Comparison of ENCODE assay signal across 18 cellular contexts in the genomic region with DNA sequence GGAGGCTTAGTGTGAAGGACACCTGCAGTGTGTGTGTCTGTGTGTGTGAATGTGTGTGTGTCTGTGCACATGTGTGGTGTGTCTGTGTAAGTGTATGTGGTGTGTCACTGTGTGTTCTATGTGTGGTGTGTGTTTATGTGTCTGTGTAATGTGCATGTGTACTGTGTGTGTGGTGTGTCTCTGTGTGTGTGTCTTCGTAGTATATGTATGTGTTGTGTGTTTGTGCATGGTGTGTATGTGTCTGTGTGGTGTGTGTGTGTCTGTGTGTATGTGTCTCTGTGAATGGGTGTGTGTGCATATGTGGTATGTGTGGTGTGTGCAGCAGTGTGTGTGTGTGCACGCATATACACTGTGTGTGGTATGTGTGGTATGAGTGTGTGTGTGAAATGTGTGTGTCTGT.
DNase-seq lines count a peak whose midpoint lies in the region; ATAC-seq, FAIRE-seq and TF ChIP-seq lines count a peak whose summit lies in the region.
"Had no signal": no experiment of that assay in that cellular context is flagged by ENCODE, and none has a peak within 500 bp of the region (broad histone marks: within the 10 kb centered on the region; RNA-seq: fewer than 3 reads in every experiment).

No MANE protein-coding gene starts in this region.

- no peak overlapping the region for H2AFZ ChIP-seq in mesenchymal stem cell (ENCODE audit: low read depth, low read length)
- H2AFZ ChIP-seq: GM23338 had no signal

- peak overlapping the region; percentile 73 to 80 for H2BK12ac ChIP-seq in mesenchymal stem cell (ENCODE audit: low read length in 2 of 2)

- peaks cover 0 to 10% of the 10 kb centered on the region in 2 experiments for H3K27me3 ChIP-seq in mesenchymal stem cell (ENCODE audit: control insufficient read depth in 1 of 2, insufficient read depth in 1 of 2, low read length in 2 of 2)
- H3K27me3 ChIP-seq: BE2C had no signal

- peaks cover 2% of the 10 kb centered on the region for H3K79me1 ChIP-seq in mesenchymal stem cell (replicated peaks; ENCODE audit: low read length, poor library complexity, severe bottlenecking)

- H2BK15ac ChIP-seq in mesenchymal stem cell (ENCODE audit: low read depth, poor library complexity, severe bottlenecking), result no peak overlapping the region

- peak overlapping the region; percentile 77 to 85 for H3K18ac ChIP-seq in mesenchymal stem cell (ENCODE audit: low read depth in 1 of 2, low read length in 2 of 2)

- H2AK5ac ChIP-seq in mesenchymal stem cell (ENCODE audit: low read length, severe bottlenecking), result no peak overlapping the region

- DNase-seq in D721Med (ENCODE audit: insufficient read length, low spot score) (no peak), HTR-8/SVneo (ENCODE audit: insufficient read length, low spot score) (no peak), mesenchymal stem cell (no peak), urothelium cell line (ENCODE audit: low spot score) (no peak), NCI-H2081 (lab: John Stamatoyannopoulos, UW) (no peak), A172 (ENCODE audit: low spot score) (no peak)
- DNase-seq: 8988T; BE2C; CD4-positive, alpha-beta memory T cell; DND-41; GDM1; H9; HFFc6; Kasumi-1; KBM-7 had no signal

- no peak overlapping the region for H2BK5ac ChIP-seq in mesenchymal stem cell (ENCODE audit: low read depth, low read length, poor library complexity, severe bottlenecking)

- 100% methylated on average over 2 of the region's 2 CpGs for WGBS in mesenchymal stem cell

- H3K23ac ChIP-seq in mesenchymal stem cell (ENCODE audit: low read length in 2 of 2), result peak overlapping the region in 1 of 2 experiments; percentile 67

- FAIRE-seq in D721Med (lab: Jason Lieb, UNC) (peak; percentile 11), HTR-8/SVneo (lab: Jason Lieb, UNC) (peak; percentile 99), urothelium cell line (lab: Jason Lieb, UNC) (peak; percentile 66)

- no peak overlapping the region for H3K4me2 ChIP-seq in mesenchymal stem cell (ENCODE audit: low read length, poor library complexity, severe bottlenecking)
- H3K4me2 ChIP-seq: GM23338 had no signal

- no peak for TF ChIP-seq CTCF in D721Med (IDR thresholded peaks at IDR 0.05; ENCODE audit: insufficient read depth, missing control alignments)

- H3K4me1 ChIP-seq in mesenchymal stem cell (ENCODE audit: control insufficient read depth, insufficient read depth, low read depth, low read length), result peaks cover 13% of the 10 kb centered on the region
- H3K4me1 ChIP-seq: BE2C had no signal

- no peak overlapping the region for H3K27ac ChIP-seq in mesenchymal stem cell (ENCODE audit: low read length, poor library complexity, severe bottlenecking)
- H3K27ac ChIP-seq: C4-2B had no signal

- peak overlapping the region in 1 of 2 experiments; percentile 94 for H3K14ac ChIP-seq in mesenchymal stem cell (ENCODE audit: low read length in 2 of 2)

- no peak overlapping the region for H3K9ac ChIP-seq in mesenchymal stem cell (ENCODE audit: low read length)

- H3K9me3 ChIP-seq in mesenchymal stem cell (ENCODE audit: control insufficient read depth, low read length), result no peaks in the 10 kb centered on the region
- H3K9me3 ChIP-seq: BE2C had no signal

- ATAC-seq in GM19452 (IDR thresholded peaks at IDR 0.05; ENCODE audit: unreplicated experiment), result no peak
- ATAC-seq: GM23338 had no signal

- no peak overlapping the region for H2BK120ac ChIP-seq in mesenchymal stem cell (ENCODE audit: low read depth, low read length)

- H3K36me3 ChIP-seq in mesenchymal stem cell (ENCODE audit: control insufficient read depth in 1 of 2, insufficient read depth in 2 of 2, low read depth in 1 of 2, low read length in 2 of 2), result no peaks in the 10 kb centered on the region
- H3K36me3 ChIP-seq: BE2C had no signal

- peak overlapping the region in 1 of 2 experiments; percentile 35 for H3K4ac ChIP-seq in mesenchymal stem cell (ENCODE audit: low read depth in 1 of 2, low read length in 2 of 2)

- H4K8ac ChIP-seq in mesenchymal stem cell (ENCODE audit: low read length), result peak overlapping the region; percentile 66

- peak overlapping the region; percentile 67 for H4K91ac ChIP-seq in mesenchymal stem cell (ENCODE audit: low read length)

- H3K4me3 ChIP-seq in mesenchymal stem cell (ENCODE audit: insufficient read depth in 1 of 2, low read depth in 1 of 2, low read length in 2 of 2), result no peak overlapping the region
- H3K4me3 ChIP-seq: GM23338 had no signal
